Comparison of ENCODE assay signal across 7 cellular contexts in the genomic region with DNA sequence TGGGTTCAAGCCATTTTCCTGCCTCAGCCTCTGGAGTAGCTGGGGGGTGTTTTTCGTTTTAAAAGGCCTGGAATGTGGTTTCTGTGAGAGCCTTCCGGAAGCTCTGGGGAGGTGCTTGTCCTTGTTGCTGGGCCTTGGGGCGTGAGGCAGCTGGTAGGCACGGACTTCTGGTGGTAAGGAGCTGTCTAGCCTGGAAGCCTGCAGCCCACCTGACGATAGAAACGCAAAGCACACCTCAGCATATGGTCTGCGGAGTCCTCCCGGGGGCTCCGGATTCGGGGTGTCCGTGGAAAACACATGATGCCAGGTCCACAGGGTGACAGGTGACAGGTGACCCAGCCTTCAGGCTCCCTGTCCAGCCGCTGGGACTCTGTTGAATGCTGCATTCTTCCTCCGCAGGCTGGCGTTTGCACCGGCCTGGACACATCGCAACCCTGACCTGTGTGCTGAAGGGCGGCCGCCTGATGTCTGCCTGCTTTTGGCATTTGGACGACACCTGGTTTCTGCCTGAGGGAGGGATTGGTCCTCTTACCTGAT. TPM values are rescaled to one million over a fixed set of nuclear protein-coding genes. Genes with fewer than 3 reads are reported as not detected.
DNase-seq lines count a peak whose midpoint lies in the region; ATAC-seq and TF ChIP-seq lines count a peak whose summit lies in the region.

No MANE protein-coding gene starts in this region.

- no peak for TF ChIP-seq EP300 in tibial nerve (IDR thresholded peaks at IDR 0.05)

- 56 to 75% methylated on average over 7 to 19 of the region's 19 CpGs for WGBS in tibial nerve, 2 donors

- H3K36me3 ChIP-seq in PC-3 (ENCODE audit: low read depth, low read length), result no peaks in the 10 kb centered on the region
- no peaks in the 10 kb centered on the region for H3K36me3 ChIP-seq in tibial nerve

- no peaks in the 10 kb centered on the region for H3K9me3 ChIP-seq in PC-3 (ENCODE audit: low read length)
- H3K9me3 ChIP-seq in tibial nerve, result no peaks in the 10 kb centered on the region

- H3K9ac ChIP-seq in PC-3 (ENCODE audit: low read length), result peak overlapping the region; percentile 87

- POLR2A ChIA-PET in PC-3 (lab: Charles Lee; ENCODE audit: unreplicated experiment), result interaction anchor here (0.6 kb wide), 1 partner anchor 13 kb away, joined by 3 read pairs; no protein-coding TSS in a partner anchor

- TF ChIP-seq CTCF in PC-3 (conservative IDR thresholded peaks at IDR 0.05; ENCODE audit: low read depth, low read length) (no peak), fibroblast of villous mesenchyme (IDR thresholded peaks at IDR 0.05; ENCODE audit: insufficient read depth, low read depth, low read length) (no peak), tibial nerve (IDR thresholded peaks at IDR 0.05) (no peak)

- no TSS peak for BruUV-seq in PC-3 (replicated peaks; lab: Mats Ljungman, UMichigan)

- peak; percentile 0 for ATAC-seq in GM19452 (IDR thresholded peaks at IDR 0.05; ENCODE audit: unreplicated experiment)
- ATAC-seq in PC-3, result peak; percentile 18
- ATAC-seq in GM18907 (IDR thresholded peaks at IDR 0.05; ENCODE audit: unreplicated experiment), result no peak

- no peaks in the 10 kb centered on the region for H3K9me2 ChIP-seq in PC-3 (replicated peaks; ENCODE audit: low read length)

- peak overlapping the region; percentile 94 for H3K4me2 ChIP-seq in PC-3 (ENCODE audit: low read length)

- no peaks in the 10 kb centered on the region for H3F3A ChIP-seq in PC-3 (ENCODE audit: low read length, unreplicated experiment)

- peak; percentile 72 for DNase-seq in PC-3
- peak; percentile 43 for DNase-seq in fibroblast of villous mesenchyme (ENCODE audit: low read depth)
- DNase-seq in retina, result peak; percentile 63
- DNase-seq in tibial nerve (ENCODE audit: low spot score in 2 of 2), result no peak
- DNase-seq in NCI-H1694 treated with DMSO at 0.1 percent for 48 hours (lab: John Stamatoyannopoulos, UW), result no peak

- H4K20me1 ChIP-seq in PC-3 (ENCODE audit: low read length), result no peaks in the 10 kb centered on the region

- no peak for TF ChIP-seq POLR2A in tibial nerve (IDR thresholded peaks at IDR 0.05)

- H3K27me3 ChIP-seq in PC-3 (ENCODE audit: low read length) (no peaks in the 10 kb centered on the region), tibial nerve (no peaks in the 10 kb centered on the region)

- H3K79me2 ChIP-seq in PC-3 (ENCODE audit: low read length), result peaks cover 40% of the 10 kb centered on the region

- CTCF ChIA-PET in PC-3 (lab: Charles Lee), result interaction anchor here (1.0 kb wide), 1 partner anchor 16 kb away, joined by 5 read pairs; no protein-coding TSS in a partner anchor

- peaks cover 55% of the 10 kb centered on the region for H3K4me1 ChIP-seq in PC-3 (ENCODE audit: insufficient read depth, low read length)
- H3K4me1 ChIP-seq in tibial nerve, result peaks cover 0 to 77% (median 36%) of the 10 kb centered on the region in 4 donors

- H3K27ac ChIP-seq in PC-3 (ENCODE audit: low read length), result peak overlapping the region; percentile 100
- H3K27ac ChIP-seq in tibial nerve, result peak overlapping the region in 1 of 4 donors; percentile 61

- no peak overlapping the region for H2AFZ ChIP-seq in PC-3 (ENCODE audit: low read length)

- intact Hi-C loops in PC-3 (cut with micrococcal nuclease), result no loop called here

- H3K4me3 ChIP-seq in PC-3 (ENCODE audit: low read length), result peak overlapping the region; percentile 68
- H3K4me3 ChIP-seq in fibroblast of villous mesenchyme (ENCODE audit: low read depth, low read length), result no peak overlapping the region
- H3K4me3 ChIP-seq in tibial nerve, result no peak overlapping the region

RNA-seq across cellular contexts. Expression of a gene that starts 37.3 kb away (rescaled TPM):
- total RNA-seq in PC-3 (2014; rRNA removed) (22.6 and 27.8 TPM in 2 replicates), fibroblast of villous mesenchyme (33.2 and 36.7 TPM in 2 replicates), tibial nerve (100 to 1,000 TPM in 1 of 4 donors, 10 to 100 TPM in 3; 73.8 to 101 (median 86.2) TPM)

Comparison
In these comparisons a context has a peak if more than half of its experiments do, and no peak if none do; other contexts are left out.
1. DNase-seq: peak in PC-3 (single experiment), fibroblast of villous mesenchyme (single experiment) and retina (single experiment); none in tibial nerve (0 of 2) and NCI-H1694 treated with DMSO at 0.1 percent for 48 hours (single experiment).